1 cellular context compared by ENCODE assay signal in the genomic region with DNA sequence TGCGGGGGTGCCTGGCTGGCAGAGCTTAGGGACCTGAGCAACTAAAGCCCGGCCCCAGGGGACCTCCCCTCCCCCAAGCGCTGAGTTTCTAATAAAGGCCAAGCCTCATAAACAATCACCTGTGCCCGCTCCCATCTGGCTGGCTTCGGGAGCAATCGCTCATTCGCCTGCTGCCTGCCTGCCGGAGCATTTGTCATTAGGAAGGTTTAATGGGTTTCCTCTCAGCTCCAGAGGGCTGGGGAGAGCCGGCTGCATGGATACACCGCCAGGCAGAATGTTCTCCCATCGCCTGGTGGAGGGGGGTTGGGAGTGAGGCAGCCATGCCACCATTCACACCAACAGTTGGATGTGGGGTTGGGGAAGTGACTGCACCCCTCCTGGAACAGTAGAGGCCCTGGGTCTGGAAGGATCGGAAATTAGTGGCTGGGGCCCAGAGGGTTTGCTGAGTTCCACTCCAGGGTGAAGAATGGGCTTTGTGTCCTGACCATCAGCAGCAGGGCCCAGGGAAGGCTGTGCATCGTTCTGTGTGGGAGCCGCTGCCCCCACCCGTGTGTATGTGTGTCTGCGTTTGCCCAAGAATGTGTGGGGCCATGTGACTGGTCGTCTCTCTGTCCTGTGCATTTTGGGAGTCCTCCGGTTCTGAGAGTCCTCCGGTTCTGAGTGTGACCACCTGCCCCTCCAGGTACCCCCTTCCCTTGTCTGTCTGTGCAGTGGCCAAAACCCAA.
TF ChIP-seq lines count a peak whose summit lies in the region.

No MANE protein-coding gene starts in this region.

TF ChIP-seq in GM23338, 12 proteins besides CTCF, POLR2A, EP300 and RAD21 (continued from another document):
- TF ChIP-seq, protein P1, sequence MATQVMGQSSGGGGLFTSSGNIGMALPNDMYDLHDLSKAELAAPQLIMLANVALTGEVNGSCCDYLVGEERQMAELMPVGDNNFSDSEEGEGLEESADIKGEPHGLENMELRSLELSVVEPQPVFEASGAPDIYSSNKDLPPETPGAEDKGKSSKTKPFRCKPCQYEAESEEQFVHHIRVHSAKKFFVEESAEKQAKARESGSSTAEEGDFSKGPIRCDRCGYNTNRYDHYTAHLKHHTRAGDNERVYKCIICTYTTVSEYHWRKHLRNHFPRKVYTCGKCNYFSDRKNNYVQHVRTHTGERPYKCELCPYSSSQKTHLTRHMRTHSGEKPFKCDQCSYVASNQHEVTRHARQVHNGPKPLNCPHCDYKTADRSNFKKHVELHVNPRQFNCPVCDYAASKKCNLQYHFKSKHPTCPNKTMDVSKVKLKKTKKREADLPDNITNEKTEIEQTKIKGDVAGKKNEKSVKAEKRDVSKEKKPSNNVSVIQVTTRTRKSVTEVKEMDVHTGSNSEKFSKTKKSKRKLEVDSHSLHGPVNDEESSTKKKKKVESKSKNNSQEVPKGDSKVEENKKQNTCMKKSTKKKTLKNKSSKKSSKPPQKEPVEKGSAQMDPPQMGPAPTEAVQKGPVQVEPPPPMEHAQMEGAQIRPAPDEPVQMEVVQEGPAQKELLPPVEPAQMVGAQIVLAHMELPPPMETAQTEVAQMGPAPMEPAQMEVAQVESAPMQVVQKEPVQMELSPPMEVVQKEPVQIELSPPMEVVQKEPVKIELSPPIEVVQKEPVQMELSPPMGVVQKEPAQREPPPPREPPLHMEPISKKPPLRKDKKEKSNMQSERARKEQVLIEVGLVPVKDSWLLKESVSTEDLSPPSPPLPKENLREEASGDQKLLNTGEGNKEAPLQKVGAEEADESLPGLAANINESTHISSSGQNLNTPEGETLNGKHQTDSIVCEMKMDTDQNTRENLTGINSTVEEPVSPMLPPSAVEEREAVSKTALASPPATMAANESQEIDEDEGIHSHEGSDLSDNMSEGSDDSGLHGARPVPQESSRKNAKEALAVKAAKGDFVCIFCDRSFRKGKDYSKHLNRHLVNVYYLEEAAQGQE (IDR thresholded peaks at IDR 0.05; ENCODE audit: unreplicated experiment) = no peak
- TF ChIP-seq JUNB (IDR thresholded peaks at IDR 0.05; ENCODE audit: unreplicated experiment) (no peak), ZNF331 (CRISPR knock-in tag; IDR thresholded peaks at IDR 0.05; ENCODE audit: low read depth) (no peak), CREB1 (CRISPR knock-in tag; IDR thresholded peaks at IDR 0.05; ENCODE audit: low read depth) (no peak), STAT1 (IDR thresholded peaks at IDR 0.05; ENCODE audit: unreplicated experiment) (no peak)
- TF ChIP-seq, protein P2, sequence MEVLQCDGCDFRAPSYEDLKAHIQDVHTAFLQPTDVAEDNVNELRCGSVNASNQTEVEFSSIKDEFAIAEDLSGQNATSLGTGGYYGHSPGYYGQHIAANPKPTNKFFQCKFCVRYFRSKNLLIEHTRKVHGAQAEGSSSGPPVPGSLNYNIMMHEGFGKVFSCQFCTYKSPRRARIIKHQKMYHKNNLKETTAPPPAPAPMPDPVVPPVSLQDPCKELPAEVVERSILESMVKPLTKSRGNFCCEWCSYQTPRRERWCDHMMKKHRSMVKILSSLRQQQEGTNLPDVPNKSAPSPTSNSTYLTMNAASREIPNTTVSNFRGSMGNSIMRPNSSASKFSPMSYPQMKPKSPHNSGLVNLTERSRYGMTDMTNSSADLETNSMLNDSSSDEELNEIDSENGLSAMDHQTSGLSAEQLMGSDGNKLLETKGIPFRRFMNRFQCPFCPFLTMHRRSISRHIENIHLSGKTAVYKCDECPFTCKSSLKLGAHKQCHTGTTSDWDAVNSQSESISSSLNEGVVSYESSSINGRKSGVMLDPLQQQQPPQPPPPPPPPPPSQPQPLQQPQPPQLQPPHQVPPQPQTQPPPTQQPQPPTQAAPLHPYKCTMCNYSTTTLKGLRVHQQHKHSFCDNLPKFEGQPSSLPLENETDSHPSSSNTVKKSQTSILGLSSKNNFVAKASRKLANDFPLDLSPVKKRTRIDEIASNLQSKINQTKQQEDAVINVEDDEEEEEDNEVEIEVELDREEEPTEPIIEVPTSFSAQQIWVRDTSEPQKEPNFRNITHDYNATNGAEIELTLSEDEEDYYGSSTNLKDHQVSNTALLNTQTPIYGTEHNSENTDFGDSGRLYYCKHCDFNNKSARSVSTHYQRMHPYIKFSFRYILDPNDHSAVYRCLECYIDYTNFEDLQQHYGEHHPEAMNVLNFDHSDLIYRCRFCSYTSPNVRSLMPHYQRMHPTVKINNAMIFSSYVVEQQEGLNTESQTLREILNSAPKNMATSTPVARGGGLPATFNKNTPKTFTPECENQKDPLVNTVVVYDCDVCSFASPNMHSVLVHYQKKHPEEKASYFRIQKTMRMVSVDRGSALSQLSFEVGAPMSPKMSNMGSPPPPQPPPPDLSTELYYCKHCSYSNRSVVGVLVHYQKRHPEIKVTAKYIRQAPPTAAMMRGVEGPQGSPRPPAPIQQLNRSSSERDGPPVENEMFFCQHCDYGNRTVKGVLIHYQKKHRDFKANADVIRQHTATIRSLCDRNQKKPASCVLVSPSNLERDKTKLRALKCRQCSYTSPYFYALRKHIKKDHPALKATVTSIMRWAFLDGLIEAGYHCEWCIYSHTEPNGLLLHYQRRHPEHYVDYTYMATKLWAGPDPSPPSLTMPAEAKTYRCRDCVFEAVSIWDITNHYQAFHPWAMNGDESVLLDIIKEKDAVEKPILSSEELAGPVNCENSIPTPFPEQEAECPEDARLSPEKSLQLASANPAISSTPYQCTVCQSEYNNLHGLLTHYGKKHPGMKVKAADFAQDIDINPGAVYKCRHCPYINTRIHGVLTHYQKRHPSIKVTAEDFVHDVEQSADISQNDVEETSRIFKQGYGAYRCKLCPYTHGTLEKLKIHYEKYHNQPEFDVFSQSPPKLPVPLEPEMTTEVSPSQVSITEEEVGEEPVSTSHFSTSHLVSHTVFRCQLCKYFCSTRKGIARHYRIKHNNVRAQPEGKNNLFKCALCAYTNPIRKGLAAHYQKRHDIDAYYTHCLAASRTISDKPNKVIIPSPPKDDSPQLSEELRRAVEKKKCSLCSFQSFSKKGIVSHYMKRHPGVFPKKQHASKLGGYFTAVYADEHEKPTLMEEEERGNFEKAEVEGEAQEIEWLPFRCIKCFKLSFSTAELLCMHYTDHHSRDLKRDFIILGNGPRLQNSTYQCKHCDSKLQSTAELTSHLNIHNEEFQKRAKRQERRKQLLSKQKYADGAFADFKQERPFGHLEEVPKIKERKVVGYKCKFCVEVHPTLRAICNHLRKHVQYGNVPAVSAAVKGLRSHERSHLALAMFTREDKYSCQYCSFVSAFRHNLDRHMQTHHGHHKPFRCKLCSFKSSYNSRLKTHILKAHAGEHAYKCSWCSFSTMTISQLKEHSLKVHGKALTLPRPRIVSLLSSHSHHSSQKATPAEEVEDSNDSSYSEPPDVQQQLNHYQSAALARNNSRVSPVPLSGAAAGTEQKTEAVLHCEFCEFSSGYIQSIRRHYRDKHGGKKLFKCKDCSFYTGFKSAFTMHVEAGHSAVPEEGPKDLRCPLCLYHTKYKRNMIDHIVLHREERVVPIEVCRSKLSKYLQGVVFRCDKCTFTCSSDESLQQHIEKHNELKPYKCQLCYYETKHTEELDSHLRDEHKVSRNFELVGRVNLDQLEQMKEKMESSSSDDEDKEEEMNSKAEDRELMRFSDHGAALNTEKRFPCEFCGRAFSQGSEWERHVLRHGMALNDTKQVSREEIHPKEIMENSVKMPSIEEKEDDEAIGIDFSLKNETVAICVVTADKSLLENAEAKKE (CRISPR knock-in tag; IDR thresholded peaks at IDR 0.05) = no peak
